Comparison of ENCODE assay signal across 23 cellular contexts in the genomic region with DNA sequence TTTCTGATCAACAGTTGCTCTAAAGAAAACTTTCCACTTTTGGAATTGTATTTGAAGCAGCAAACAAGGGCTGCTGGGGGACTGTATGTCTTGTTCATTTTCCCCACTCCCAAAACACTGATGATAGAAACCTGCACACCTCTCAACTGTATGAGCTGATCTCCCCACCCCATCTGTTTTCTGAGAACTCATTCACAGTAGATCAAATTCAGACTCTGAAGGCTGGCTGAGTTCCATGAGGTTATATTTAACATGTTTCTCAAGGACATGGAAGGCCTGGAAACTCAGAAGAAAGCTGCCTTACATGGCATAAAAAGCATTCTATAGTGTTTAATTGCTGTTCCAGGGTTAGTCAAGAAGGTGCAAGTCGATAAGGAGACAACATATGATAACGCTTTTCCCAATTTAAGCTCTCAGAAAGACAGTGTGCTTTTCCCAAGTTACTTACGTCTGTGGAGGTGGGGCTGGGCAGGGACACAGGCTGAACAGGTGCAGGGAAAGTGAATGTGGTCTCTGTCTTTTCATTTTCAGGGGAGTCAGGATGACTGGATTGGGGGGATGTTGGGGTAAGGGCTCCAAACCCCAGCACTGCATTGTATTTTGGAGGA. TPM values are rescaled to one million over a fixed set of nuclear protein-coding genes. Genes with fewer than 3 reads are reported as not detected.
"Had no signal": no experiment of that assay in that cellular context is flagged by ENCODE, and none has a peak within 500 bp of the region (broad histone marks: within the 10 kb centered on the region; RNA-seq: fewer than 3 reads in every experiment).

No MANE protein-coding gene starts in this region.

- H3K4me1 Mint-ChIP-seq: activated naive CD4-positive, alpha-beta T cell treated with anti-CD3 and anti-CD28 coated beads, Interleukin-2, amount 50 U/mL, for 24 hours had no signal

- H3K4me3 Mint-ChIP-seq: activated naive CD4-positive, alpha-beta T cell treated with anti-CD3 and anti-CD28 coated beads, Interleukin-2, amount 50 U/mL, for 24 hours; effector memory CD8-positive, alpha-beta T cell; naive thymus-derived CD4-positive, alpha-beta T cell; stimulated activated memory B cell treated with anti-CD40 and anti-IgM and Interleukin-4, amounts not matched to agents 10 μg/mL and 1 μg/mL and 100 μg/mL, for 72 hours; type B pancreatic cell had no signal

- H3K27ac ChIP-seq: ascending aorta, left ventricle myocardium inferior, right lobe of liver, SJCRH30 had no signal

- H3K27me3 Mint-ChIP-seq: activated naive CD4-positive, alpha-beta T cell treated with anti-CD3 and anti-CD28 coated beads, Interleukin-2, amount 50 U/mL, for 24 hours; effector memory CD8-positive, alpha-beta T cell; naive thymus-derived CD4-positive, alpha-beta T cell; stimulated activated memory B cell treated with anti-CD40 and anti-IgM and Interleukin-4, amounts not matched to agents 10 μg/mL and 1 μg/mL and 100 μg/mL, for 72 hours; type B pancreatic cell had no signal

- ATAC-seq: effector memory CD8-positive, alpha-beta T cell; naive thymus-derived CD4-positive, alpha-beta T cell; right lobe of liver; stimulated activated memory B cell treated with anti-CD40 and anti-IgM and Interleukin-4, amounts not matched to agents 10 μg/mL and 1 μg/mL and 100 μg/mL, for 72 hours had no signal

- H3K36me3 ChIP-seq: SJCRH30 had no signal

- H3K27ac Mint-ChIP-seq: activated naive CD4-positive, alpha-beta T cell treated with anti-CD3 and anti-CD28 coated beads, Interleukin-2, amount 50 U/mL, for 24 hours; effector memory CD8-positive, alpha-beta T cell; stimulated activated memory B cell treated with anti-CD40 and anti-IgM and Interleukin-4, amounts not matched to agents 10 μg/mL and 1 μg/mL and 100 μg/mL, for 72 hours; type B pancreatic cell had no signal

- H3K9me3 ChIP-seq: ascending aorta, left ventricle myocardium inferior, right lobe of liver, SJCRH30 had no signal

- H3K4me1 ChIP-seq: ascending aorta, SJCRH30 had no signal

- DNase-seq: activated CD4-positive, alpha-beta T cell treated with anti-CD3 and anti-CD28 coated beads, Interleukin-2, amount 50 U/mL, for 1 hour; activated CD4-positive, CD25-positive, alpha-beta regulatory T cell treated with anti-CD3 and anti-CD28 coated beads, Interleukin-2, amount 50 U/mL, for 72 hours; activated CD8-positive, alpha-beta memory T cell treated with anti-CD3 and anti-CD28 coated beads, Interleukin-2, amount 50 U/mL, for 4 hours; activated effector memory CD4-positive, alpha-beta T cell treated with anti-CD3 and anti-CD28 coated beads, Interleukin-2, amount 50 U/mL, for 16 hours; activated T-cell treated with anti-CD3 and anti-CD28 coated beads, Interleukin-2, amount 50 U/mL, for 48 hours; effector memory CD8-positive, alpha-beta T cell; foreskin fibroblast; head of caudate nucleus; left ventricle myocardium inferior; naive thymus-derived CD4-positive, alpha-beta T cell; right lobe of liver; SJCRH30; stimulated activated CD4-positive, alpha-beta T cell treated with anti-CD3 and anti-CD28 coated beads, Interleukin-4, amount 100 ng/mL, for 24 hours had no signal

- H3K27me3 ChIP-seq: ascending aorta, right lobe of liver, SJCRH30 had no signal

- H3K4me3 ChIP-seq: ascending aorta, left ventricle myocardium inferior, right lobe of liver, SJCRH30, smooth muscle cell had no signal

- H3K9me3 Mint-ChIP-seq: activated naive CD4-positive, alpha-beta T cell treated with anti-CD3 and anti-CD28 coated beads, Interleukin-2, amount 50 U/mL, for 24 hours; effector memory CD8-positive, alpha-beta T cell; naive thymus-derived CD4-positive, alpha-beta T cell; stimulated activated memory B cell treated with anti-CD40 and anti-IgM and Interleukin-4, amounts not matched to agents 10 μg/mL and 1 μg/mL and 100 μg/mL, for 72 hours; type B pancreatic cell had no signal

RNA-seq across cellular contexts. Expression of gene LARGE2, which starts 23.0 kb away (rescaled TPM):
- total RNA-seq: ascending aorta; dermis microvascular lymphatic vessel endothelial cell; left ventricle myocardium inferior; osteocyte; pulmonary artery endothelial cell; T-helper 1 cell treated with Interleukin-12 subunit alpha and Interleukin-12 subunit beta and Interleukin-4 antibody, amounts not matched to agents 30 ng/mL and 1 ng/mL, for 36 hours had no signal

RNA-seq across cellular contexts. Expression of gene FREY1, which starts 38.4 kb away (rescaled TPM):
- total RNA-seq: ascending aorta, kidney epithelial cell, left ventricle myocardium inferior had no signal
- polyA plus RNA-seq: naive thymus-derived CD4-positive, alpha-beta T cell had no signal
